30 cellular contexts compared by ENCODE assay signal in the genomic region with DNA sequence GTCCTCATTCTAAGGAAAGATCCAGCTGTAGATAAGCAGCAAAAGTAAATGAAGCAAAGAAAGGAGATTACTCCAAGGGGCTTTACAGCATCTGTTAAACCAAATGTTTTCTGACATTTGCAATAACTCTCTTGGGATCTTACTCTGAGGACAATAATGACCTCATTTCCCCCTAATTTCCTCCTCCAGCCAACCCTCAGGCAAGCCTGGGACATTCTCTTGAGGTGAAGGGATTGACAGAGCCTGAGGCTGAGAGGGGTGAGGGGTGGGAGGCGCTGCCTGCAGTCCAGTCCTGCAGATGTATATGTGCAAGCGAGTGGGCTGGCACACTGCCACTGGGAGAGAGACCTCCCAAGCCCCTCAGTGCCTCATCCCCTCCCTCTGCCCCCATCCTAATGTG. TPM values are rescaled to one million over a fixed set of nuclear protein-coding genes. Genes with fewer than 3 reads are reported as not detected.
DNase-seq lines count a peak whose midpoint lies in the region; TF ChIP-seq lines count a peak whose summit lies in the region.
"Had no signal": no experiment of that assay in that cellular context is flagged by ENCODE, and none has a peak within 500 bp of the region (broad histone marks: within the 10 kb centered on the region; RNA-seq: fewer than 3 reads in every experiment).

No MANE protein-coding gene starts in this region.

- no peak overlapping the region for H3K9ac ChIP-seq in endodermal cell (ENCODE audit: extremely low read depth, low read length, poor library complexity, severe bottlenecking)
- H3K9ac ChIP-seq: KMS-11 had no signal

- H3K4me1 ChIP-seq in BE2C, result no peaks in the 10 kb centered on the region
- H3K4me1 ChIP-seq in endodermal cell (ENCODE audit: control insufficient read depth, insufficient read depth, low read length), result no peaks in the 10 kb centered on the region
- H3K4me1 ChIP-seq: pancreas, Peyer's patch, suprapubic skin, upper lobe of left lung had no signal

- H3K9me3 Mint-ChIP-seq in endodermal cell, result no peaks in the 10 kb centered on the region
- H3K9me3 Mint-ChIP-seq: activated naive CD4-positive, alpha-beta T cell treated with anti-CD3 and anti-CD28 coated beads, Interleukin-2, amount 50 U/mL, for 24 hours; immature natural killer cell; neural crest cell; T-cell had no signal

- no peak overlapping the region for H3K4me3 ChIP-seq in BE2C (ENCODE audit: low read depth, low read length)
- no peak overlapping the region for H3K4me3 ChIP-seq in endodermal cell (ENCODE audit: low read length)
- H3K4me3 ChIP-seq: pancreas, Peyer's patch, suprapubic skin, upper lobe of left lung had no signal

- no peak overlapping the region for H3K27ac ChIP-seq in endodermal cell (ENCODE audit: low read depth, low read length)
- H3K27ac ChIP-seq: C4-2B, KMS-11, pancreas, Peyer's patch, suprapubic skin, upper lobe of left lung had no signal

- H3K27me3 Mint-ChIP-seq in endodermal cell (ENCODE audit: insufficient read depth), result no peaks in the 10 kb centered on the region
- H3K27me3 Mint-ChIP-seq: activated naive CD4-positive, alpha-beta T cell treated with anti-CD3 and anti-CD28 coated beads, Interleukin-2, amount 50 U/mL, for 24 hours; memory B cell; T-cell had no signal

- peak; percentile 52 for DNase-seq in BE2C
- DNase-seq in D341Med (ENCODE audit: low spot score), result peak; percentile 76
- DNase-seq in NCI-H2171 treated with DMSO at 0.1 percent for 48 hours (lab: John Stamatoyannopoulos, UW), result peak; percentile 95
- peak; percentile 24 for DNase-seq in endodermal cell
- DNase-seq in GM03348 (ENCODE audit: low spot score), result no peak
- DNase-seq in GM19240 (ENCODE audit: insufficient read length, low spot score), result no peak
- DNase-seq in NCI-H446 treated with DMSO at 0.1 percent for 48 hours (lab: John Stamatoyannopoulos, UW), result no peak
- DNase-seq: activated CD4-positive, alpha-beta T cell treated with anti-CD3 and anti-CD28 coated beads for 48 hours; activated CD8-positive, alpha-beta memory T cell treated with anti-CD3 and anti-CD28 coated beads for 24 hours; activated T-cell treated with anti-CD3 and anti-CD28 coated beads for 4 hours; amniotic stem cell; COR-L47; hippocampal formation; immature natural killer cell; left cardiac atrium; NCI-H1417 treated with DMSO at 0.1 percent for 48 hours; NCI-H510A; pancreas; Peyer's patch; SHP77 treated with DMSO at 0.1 percent for 48 hours; small intestine; stimulated activated naive CD4-positive, alpha-beta T cell treated with Interleukin-2 at 50 U/mL for 16 hours; T-cell; upper lobe of left lung had no signal

- H3K36me3 Mint-ChIP-seq in endodermal cell (ENCODE audit: low read depth), result no peaks in the 10 kb centered on the region
- H3K36me3 Mint-ChIP-seq: activated naive CD4-positive, alpha-beta T cell treated with anti-CD3 and anti-CD28 coated beads, Interleukin-2, amount 50 U/mL, for 24 hours; immature natural killer cell; T-cell had no signal

- WGBS in endodermal cell (ENCODE audit: insufficient coverage in 1 of 2, insufficient read length in 1 of 2), 2 experiments, result 94% methylated on average over 2 of the region's 2 CpGs; no CpG with 5 or more reads in 1 of the 2 experiments

- H3K27me3 ChIP-seq in BE2C (no peaks in the 10 kb centered on the region), endodermal cell (ENCODE audit: control insufficient read depth, insufficient read depth, low read length, poor library complexity, severe bottlenecking) (no peaks in the 10 kb centered on the region)
- H3K27me3 ChIP-seq: pancreas, Peyer's patch, suprapubic skin, upper lobe of left lung had no signal

- H3K4me1 Mint-ChIP-seq in endodermal cell, result peaks cover 3% of the 10 kb centered on the region
- H3K4me1 Mint-ChIP-seq: activated naive CD4-positive, alpha-beta T cell treated with anti-CD3 and anti-CD28 coated beads, Interleukin-2, amount 50 U/mL, for 24 hours; immature natural killer cell; neural crest cell; T-cell had no signal

- H3K36me3 ChIP-seq in BE2C, result no peaks in the 10 kb centered on the region
- no peaks in the 10 kb centered on the region for H3K36me3 ChIP-seq in endodermal cell (ENCODE audit: control insufficient read depth, insufficient read depth, low read length)
- H3K36me3 ChIP-seq: pancreas, Peyer's patch, suprapubic skin, upper lobe of left lung had no signal

- H3K9me3 ChIP-seq in BE2C (no peaks in the 10 kb centered on the region), endodermal cell (ENCODE audit: control insufficient read depth, low read length) (peaks cover 9% of the 10 kb centered on the region)
- H3K9me3 ChIP-seq: pancreas, Peyer's patch, suprapubic skin, upper lobe of left lung had no signal

- H3K4me3 Mint-ChIP-seq in endodermal cell, result no peak overlapping the region
- H3K4me3 Mint-ChIP-seq: activated naive CD4-positive, alpha-beta T cell treated with anti-CD3 and anti-CD28 coated beads, Interleukin-2, amount 50 U/mL, for 24 hours; immature natural killer cell; memory B cell; neural crest cell; T-cell had no signal

- H3K27ac Mint-ChIP-seq in endodermal cell, result no peak overlapping the region
- H3K27ac Mint-ChIP-seq: activated naive CD4-positive, alpha-beta T cell treated with anti-CD3 and anti-CD28 coated beads, Interleukin-2, amount 50 U/mL, for 24 hours; immature natural killer cell; memory B cell; T-cell had no signal

- TF ChIP-seq CTCF in BE2C (IDR thresholded peaks at IDR 0.05; ENCODE audit: low read depth, low read length) (no peak), endodermal cell (conservative IDR thresholded peaks at IDR 0.05) (no peak)

RNA-seq across cellular contexts. Expression of a gene that starts 40.6 kb away (rescaled TPM):
- 5.5 TPM for polyA plus RNA-seq in BE2C (2012; ENCODE audit: insufficient read depth, insufficient read length, low read depth)
- total RNA-seq in endodermal cell, result 100 to 1,000 TPM in 1 of 2 donors, 10 to 100 TPM in 1; 42.3 to 101 TPM
- polyA plus RNA-seq in endodermal cell (2013, experiment 1 of 2), result 59.8 TPM
- 62.4 TPM for polyA plus RNA-seq in endodermal cell (2013, experiment 2 of 2)

Comparison
In these comparisons a context has a peak if more than half of its experiments do, and no peak if none do; other contexts are left out.
1. DNase-seq: peak in BE2C (single experiment), D341Med (single experiment), NCI-H2171 treated with DMSO at 0.1 percent for 48 hours (single experiment) and endodermal cell (single experiment); none in GM03348 (single experiment), GM19240 (single experiment) and NCI-H446 treated with DMSO at 0.1 percent for 48 hours (single experiment).